Comparison of ENCODE assay signal across 29 cellular contexts in the genomic region with DNA sequence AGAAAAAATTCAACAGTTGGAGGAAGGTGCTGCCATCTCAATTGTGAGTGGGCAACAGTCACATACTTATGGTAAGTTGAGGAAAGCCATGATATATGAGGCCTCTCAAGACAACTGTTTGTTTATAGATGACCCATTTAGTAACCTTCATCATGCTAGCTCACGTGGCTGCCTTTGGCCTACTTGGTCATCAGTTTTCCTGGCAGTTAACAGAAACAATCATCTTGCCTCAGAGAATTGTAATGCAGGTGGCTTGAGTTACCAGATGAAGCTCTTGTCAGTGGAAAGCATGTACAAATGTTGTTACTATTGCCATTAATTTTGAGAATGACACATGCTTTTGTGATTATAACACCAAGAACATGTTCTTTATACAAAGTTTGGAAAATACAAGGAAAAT. TPM values are rescaled to one million over a fixed set of nuclear protein-coding genes. Genes with fewer than 3 reads are reported as not detected.
"Had no signal": no experiment of that assay in that cellular context is flagged by ENCODE, and none has a peak within 500 bp of the region (broad histone marks: within the 10 kb centered on the region; RNA-seq: fewer than 3 reads in every experiment).

No MANE protein-coding gene starts in this region.

- ATAC-seq: activated CD8-positive, alpha-beta memory T cell treated with anti-CD3 and anti-CD28 coated beads, Interleukin-2, amount 10 ng/mL, durations not matched to agents 7 days and 5 days; activated naive CD8-positive, alpha-beta T cell treated with anti-CD3 and anti-CD28 coated beads, Interleukin-2, amount 50 U/mL, for 24 hours; heart left ventricle; naive thymus-derived CD8-positive, alpha-beta T cell; right cardiac atrium; T-helper 17 cell had no signal

- H3K36me3 ChIP-seq: heart left ventricle, left ventricle myocardium inferior, neural progenitor cell, prostate gland, tibial nerve had no signal

- H3K27ac ChIP-seq: heart left ventricle, left ventricle myocardium inferior, neural progenitor cell, prostate gland, tibial nerve had no signal

- H3K9me3 ChIP-seq: heart left ventricle, left ventricle myocardium inferior, prostate gland, tibial nerve had no signal

- H3K4me2 ChIP-seq: neural progenitor cell had no signal

- FAIRE-seq: endometrium, urothelium cell line had no signal

- H3K27me3 ChIP-seq: neural progenitor cell, tibial nerve had no signal

- H2AFZ ChIP-seq: neural progenitor cell had no signal

- DNase-seq: activated CD4-positive, alpha-beta memory T cell treated with anti-CD3 and anti-CD28 coated beads, Interleukin-2, amount 10 ng/mL, durations not matched to agents 7 days and 5 days; activated CD4-positive, alpha-beta T cell treated with anti-CD3 and anti-CD28 coated beads for 48 hours; activated CD4-positive, CD25-positive, alpha-beta regulatory T cell; activated CD8-positive, alpha-beta memory T cell treated with anti-CD3 and anti-CD28 coated beads, Interleukin-2, amount 10 ng/mL, durations not matched to agents 7 days and 5 days; activated gamma-delta T cell; activated naive CD4-positive, alpha-beta T cell treated with anti-CD3 and anti-CD28 coated beads, Interleukin-2, amount 50 U/mL, for 16 hours; activated naive CD8-positive, alpha-beta T cell treated with anti-CD3 and anti-CD28 coated beads, Interleukin-2, amount 50 U/mL, for 24 hours; activated T-cell treated with anti-CD3 and anti-CD28 coated beads for 4 hours; anterior cingulate cortex; effector CD4-positive, alpha-beta T cell; erythroblast; heart left ventricle; kidney glomerular epithelial cell; left ventricle myocardium inferior; naive thymus-derived CD8-positive, alpha-beta T cell; right cardiac atrium; stimulated activated CD4-positive, alpha-beta T cell treated with anti-CD3 and anti-CD28 coated beads, Interleukin-1b, Interleukin-23, amount 100 ng/mL, for 48 hours; substantia nigra; SW 1271; T-helper 17 cell had no signal

- H3K4me3 ChIP-seq: heart left ventricle, left ventricle myocardium inferior, neural progenitor cell, prostate gland, tibial nerve had no signal

- H3K4me1 ChIP-seq: left ventricle myocardium inferior, neural progenitor cell, prostate gland, tibial nerve had no signal

- H3K9ac ChIP-seq: neural progenitor cell had no signal

RNA-seq across cellular contexts. Expression of a gene that starts 14.7 kb away (rescaled TPM):
- total RNA-seq: activated CD4-positive, alpha-beta memory T cell treated with anti-CD3 and anti-CD28 coated beads, Interleukin-2, amount 10 ng/mL, durations not matched to agents 7 days and 5 days; activated CD8-positive, alpha-beta memory T cell treated with anti-CD3 and anti-CD28 coated beads, Interleukin-2, amount 10 ng/mL, durations not matched to agents 7 days and 5 days; activated T-helper 1 cell treated with anti-CD3 and anti-CD28 coated beads, Interleukin-12 subunit alpha, Interleukin-12 subunit beta, Interleukin-2, Interleukin-4 antibody, amounts not matched to agents 30 ng/mL and 10 ng/mL and 1 ng/mL, durations not matched to agents 14 hours and 24 hours and 36 hours; lung microvascular endothelial cell; naive thymus-derived CD8-positive, alpha-beta T cell had no signal
- polyA plus RNA-seq: naive thymus-derived CD8-positive, alpha-beta T cell had no signal

RNA-seq across cellular contexts. Expression of a gene that starts 52.0 kb away (rescaled TPM):
- total RNA-seq: activated CD4-positive, alpha-beta memory T cell treated with anti-CD3 and anti-CD28 coated beads, Interleukin-2, amount 10 ng/mL, durations not matched to agents 7 days and 5 days; cardiac septum; left ventricle myocardium inferior; lung microvascular endothelial cell; T-helper 17 cell had no signal
- polyA plus RNA-seq: naive thymus-derived CD8-positive, alpha-beta T cell had no signal

RNA-seq across cellular contexts. Expression of a gene that starts 52.1 kb away (rescaled TPM):
- total RNA-seq: cardiac septum; chondrocyte; left ventricle myocardium inferior; lung microvascular endothelial cell; naive thymus-derived CD8-positive, alpha-beta T cell; T-helper 17 cell had no signal

RNA-seq across cellular contexts. Expression of a gene that starts 52.3 kb away (rescaled TPM):
- total RNA-seq: activated CD4-positive, alpha-beta memory T cell treated with anti-CD3 and anti-CD28 coated beads, Interleukin-2, amount 10 ng/mL, durations not matched to agents 7 days and 5 days; lung microvascular endothelial cell; naive thymus-derived CD8-positive, alpha-beta T cell; T-helper 17 cell had no signal
- polyA plus RNA-seq: naive thymus-derived CD8-positive, alpha-beta T cell had no signal
